Comparison of ENCODE assay signal across 23 cellular contexts in the genomic region with DNA sequence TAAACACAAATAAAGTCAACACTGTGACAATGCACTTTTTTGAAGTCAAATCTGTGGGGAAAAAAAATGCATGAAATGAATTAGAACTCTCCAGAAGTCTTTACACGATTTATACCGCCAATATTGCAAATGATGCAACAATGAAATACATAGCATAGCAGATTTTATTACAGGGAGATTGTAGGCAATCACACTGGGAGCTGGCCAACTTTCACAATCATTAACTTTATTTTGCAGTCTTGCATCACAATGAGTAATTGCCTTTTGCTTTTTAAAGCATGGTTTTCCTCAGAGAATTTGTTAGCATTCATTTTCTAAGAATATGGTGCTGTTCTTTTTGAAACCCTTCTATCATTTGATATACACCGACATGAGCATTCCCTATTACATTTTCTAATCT.
DNase-seq lines count a peak whose midpoint lies in the region; ATAC-seq and TF ChIP-seq lines count a peak whose summit lies in the region.
"Had no signal": no experiment of that assay in that cellular context is flagged by ENCODE, and none has a peak within 500 bp of the region (broad histone marks: within the 10 kb centered on the region; RNA-seq: fewer than 3 reads in every experiment).

No MANE protein-coding gene starts in this region.

- ATAC-seq in RWPE2 (ENCODE audit: low read depth) (0 out of 3 replicates have a peak, but pooled peaks have one; percentile 29), mucosa of descending colon (peak; percentile 94)
- ATAC-seq in activated CD8-positive, alpha-beta T cell treated with anti-CD3 and anti-CD28 coated beads, Interleukin-2, amount 10 ng/mL, durations not matched to agents 7 days and 5 days: no peak
- ATAC-seq: natural killer cell, upper lobe of right lung had no signal

- TF ChIP-seq CTCF in RWPE2 (IDR thresholded peaks at IDR 0.05; ENCODE audit: poor library complexity, severe bottlenecking) (no peak), mucosa of descending colon (IDR thresholded peaks at IDR 0.05) (no peak), brain microvascular endothelial cell (IDR thresholded peaks at IDR 0.05; ENCODE audit: low read depth, low read length, missing control alignments) (no peak), neural progenitor cell (IDR thresholded peaks at IDR 0.05) (no peak)

- H3K79me2 ChIP-seq in neural progenitor cell (ENCODE audit: low read depth): no peaks in the 10 kb centered on the region

- no peak overlapping the region for H3K4me3 ChIP-seq in RWPE2 (ENCODE audit: severe bottlenecking)
- H3K4me3 ChIP-seq in mucosa of descending colon: no peak overlapping the region
- no peak overlapping the region for H3K4me3 ChIP-seq in brain microvascular endothelial cell (ENCODE audit: low read depth, low read length)
- H3K4me3 ChIP-seq in neural progenitor cell: no peak overlapping the region
- H3K4me3 ChIP-seq: adrenal gland, MG63, skin epidermis, stomach, upper lobe of right lung had no signal

- H4K20me1 ChIP-seq in neural progenitor cell (ENCODE audit: low read depth): no peaks in the 10 kb centered on the region

- H3K4me1 ChIP-seq in RWPE2 (ENCODE audit: insufficient read depth, poor library complexity, severe bottlenecking): no peaks in the 10 kb centered on the region
- no peaks in the 10 kb centered on the region for H3K4me1 ChIP-seq in mucosa of descending colon (ENCODE audit: low read depth)
- no peaks in the 10 kb centered on the region for H3K4me1 ChIP-seq in neural progenitor cell
- H3K4me1 ChIP-seq: adrenal gland, stomach, upper lobe of right lung had no signal

- no peak overlapping the region for H3K4me2 ChIP-seq in neural progenitor cell

- H3K9me3 ChIP-seq in RWPE2 (ENCODE audit: severe bottlenecking): no peaks in the 10 kb centered on the region
- H3K9me3 ChIP-seq in mucosa of descending colon: no peaks in the 10 kb centered on the region
- no peaks in the 10 kb centered on the region for H3K9me3 ChIP-seq in neural progenitor cell (ENCODE audit: low read depth)
- H3K9me3 ChIP-seq: adrenal gland, MG63, upper lobe of right lung had no signal

- no peaks in the 10 kb centered on the region for H3K4me1 Mint-ChIP-seq in activated CD8-positive, alpha-beta T cell treated with anti-CD3 and anti-CD28 coated beads, Interleukin-2, amount 10 ng/mL, durations not matched to agents 7 days and 5 days (ENCODE audit: low read depth)
- no peaks in the 10 kb centered on the region for H3K4me1 Mint-ChIP-seq in neural progenitor cell
- H3K4me1 Mint-ChIP-seq: activated CD4-positive, alpha-beta T cell treated with anti-CD3 and anti-CD28 coated beads, Interleukin-2, amount 10 ng/mL, durations not matched to agents 7 days and 5 days; natural killer cell had no signal

- no peak overlapping the region for H3K4me3 Mint-ChIP-seq in activated CD8-positive, alpha-beta T cell treated with anti-CD3 and anti-CD28 coated beads, Interleukin-2, amount 10 ng/mL, durations not matched to agents 7 days and 5 days
- H3K4me3 Mint-ChIP-seq in neural progenitor cell: no peak overlapping the region
- H3K4me3 Mint-ChIP-seq: activated CD4-positive, alpha-beta T cell treated with anti-CD3 and anti-CD28 coated beads, Interleukin-2, amount 10 ng/mL, durations not matched to agents 7 days and 5 days; natural killer cell had no signal

- DNase-seq in HS-5 (ENCODE audit: low read depth) (peak; percentile 34), RWPE2 (ENCODE audit: low spot score) (no peak), dedifferentiated amniotic fluid mesenchymal stem cell (ENCODE audit: extremely low spot score) (peak; percentile 21), mucosa of descending colon (peak in 1 of 3 donors; percentile 79), brain microvascular endothelial cell (no peak), NCI-H2171 (lab: John Stamatoyannopoulos, UW) (no peak), neural progenitor cell (ENCODE audit: low spot score) (no peak)
- DNase-seq in activated CD8-positive, alpha-beta T cell treated with anti-CD3 and anti-CD28 coated beads, Interleukin-2, amount 10 ng/mL, durations not matched to agents 7 days and 5 days: no peak
- DNase-seq: activated CD4-positive, alpha-beta T cell treated with anti-CD3 and anti-CD28 coated beads, Interleukin-2, amount 10 ng/mL, durations not matched to agents 7 days and 5 days; activated CD8-positive, alpha-beta memory T cell treated with anti-CD3 and anti-CD28 coated beads, Interleukin-2, amount 50 U/mL, for 4 hours; activated gamma-delta T cell; adrenal gland; AML-193; MG63; natural killer cell; NCI-H187; NCI-H446; NK-92 treated with Interleukin-12 subunit alpha and Interleukin-12 subunit beta, amount 100 ng/mL, for 24 hours; posterior cingulate gyrus; stimulated activated CD4-positive, alpha-beta T cell treated with anti-CD3 and anti-CD28 coated beads, Interleukin-4, amount 100 ng/mL, for 1 hour; stomach; upper lobe of right lung had no signal

- in situ Hi-C loops in brain microvascular endothelial cell (cut with HindIII; ENCODE audit: low pct_ligation_motif_present, low sequenced_read_pairs): no loop called here

- POLR2A ChIA-PET in activated CD8-positive, alpha-beta T cell treated with anti-CD3 and anti-CD28 coated beads, Interleukin-2, amount 10 ng/mL, durations not matched to agents 7 days and 5 days (lab: Charles Lee): no interaction called here

- no peak overlapping the region for H2AFZ ChIP-seq in neural progenitor cell (replicated peaks)

- CTCF ChIA-PET in activated CD8-positive, alpha-beta T cell treated with anti-CD3 and anti-CD28 coated beads, Interleukin-2, amount 10 ng/mL, durations not matched to agents 7 days and 5 days (lab: Charles Lee): no interaction called here

- no peaks in the 10 kb centered on the region for H3K36me3 ChIP-seq in RWPE2 (ENCODE audit: low read depth)
- no peaks in the 10 kb centered on the region for H3K36me3 ChIP-seq in mucosa of descending colon (ENCODE audit: low read depth)
- H3K36me3 ChIP-seq in brain microvascular endothelial cell (replicated peaks): no peaks in the 10 kb centered on the region
- no peaks in the 10 kb centered on the region for H3K36me3 ChIP-seq in neural progenitor cell
- H3K36me3 ChIP-seq: adrenal gland, MG63, stomach, upper lobe of right lung had no signal

- H3F3A ChIP-seq in neural progenitor cell (ENCODE audit: low read depth): no peaks in the 10 kb centered on the region

- H3K27ac ChIP-seq in RWPE2 (ENCODE audit: poor library complexity, severe bottlenecking) (no peak overlapping the region), brain microvascular endothelial cell (no peak overlapping the region), neural progenitor cell (no peak overlapping the region)
- H3K27ac ChIP-seq: adrenal gland, skin epidermis, stomach, upper lobe of right lung had no signal

- no peak overlapping the region for H3K9ac ChIP-seq in neural progenitor cell

- intact Hi-C loops in mucosa of descending colon (cut with DNase I, micrococcal nuclease): no loop called here

- H3K27me3 ChIP-seq in RWPE2 (ENCODE audit: insufficient read depth, poor library complexity, severe bottlenecking): no peaks in the 10 kb centered on the region
- H3K27me3 ChIP-seq in brain microvascular endothelial cell (replicated peaks): no peaks in the 10 kb centered on the region
- no peaks in the 10 kb centered on the region for H3K27me3 ChIP-seq in neural progenitor cell
- H3K27me3 ChIP-seq: adrenal gland, MG63, stomach, upper lobe of right lung had no signal

- H3K36me3 Mint-ChIP-seq in activated CD8-positive, alpha-beta T cell treated with anti-CD3 and anti-CD28 coated beads, Interleukin-2, amount 10 ng/mL, durations not matched to agents 7 days and 5 days (ENCODE audit: low read depth): no peaks in the 10 kb centered on the region
- H3K36me3 Mint-ChIP-seq in neural progenitor cell: no peaks in the 10 kb centered on the region
- H3K36me3 Mint-ChIP-seq: natural killer cell had no signal

- no peak overlapping the region for H3K27ac Mint-ChIP-seq in activated CD8-positive, alpha-beta T cell treated with anti-CD3 and anti-CD28 coated beads, Interleukin-2, amount 10 ng/mL, durations not matched to agents 7 days and 5 days
- H3K27ac Mint-ChIP-seq in neural progenitor cell: no peak overlapping the region
- H3K27ac Mint-ChIP-seq: activated CD4-positive, alpha-beta T cell treated with anti-CD3 and anti-CD28 coated beads, Interleukin-2, amount 10 ng/mL, durations not matched to agents 7 days and 5 days; natural killer cell had no signal

- peaks cover 1% of the 10 kb centered on the region for H3K9me3 Mint-ChIP-seq in activated CD8-positive, alpha-beta T cell treated with anti-CD3 and anti-CD28 coated beads, Interleukin-2, amount 10 ng/mL, durations not matched to agents 7 days and 5 days (ENCODE audit: insufficient read depth)
- no peaks in the 10 kb centered on the region for H3K9me3 Mint-ChIP-seq in neural progenitor cell
- H3K9me3 Mint-ChIP-seq: activated CD4-positive, alpha-beta T cell treated with anti-CD3 and anti-CD28 coated beads, Interleukin-2, amount 10 ng/mL, durations not matched to agents 7 days and 5 days had no signal

- H3K27me3 Mint-ChIP-seq in activated CD8-positive, alpha-beta T cell treated with anti-CD3 and anti-CD28 coated beads, Interleukin-2, amount 10 ng/mL, durations not matched to agents 7 days and 5 days (ENCODE audit: low read depth): no peaks in the 10 kb centered on the region
- H3K27me3 Mint-ChIP-seq in neural progenitor cell (ENCODE audit: insufficient read depth, low read depth): peaks cover under 1% of the 10 kb centered on the region
- H3K27me3 Mint-ChIP-seq: activated CD4-positive, alpha-beta T cell treated with anti-CD3 and anti-CD28 coated beads, Interleukin-2, amount 10 ng/mL, durations not matched to agents 7 days and 5 days had no signal

Comparison
In these comparisons a context has a peak if more than half of its experiments do, and no peak if none do; other contexts are left out.
1. DNase-seq: peak in HS-5 (single experiment) and dedifferentiated amniotic fluid mesenchymal stem cell (single experiment); none in RWPE2 (single experiment), brain microvascular endothelial cell (single experiment), NCI-H2171 (single experiment), activated CD8-positive, alpha-beta T cell treated with anti-CD3 and anti-CD28 coated beads, Interleukin-2, amount 10 ng/mL, durations not matched to agents 7 days and 5 days (single experiment) and neural progenitor cell (single experiment).